2 cellular contexts compared by ENCODE assay signal in genomic region chr7:75883265-75883824, GRCh38.
TF ChIP-seq lines count a peak whose summit lies in the region.

No MANE protein-coding gene starts in this region.

TF ChIP-seq in HEK293, 187 proteins besides CTCF, POLR2A, EP300 and RAD21:
- peak; percentile 89 for TF ChIP-seq ZNF18 (tag by site-specific recombination; IDR thresholded peaks at IDR 0.05)

TF ChIP-seq in GM12878, 131 proteins besides CTCF, POLR2A, EP300 and RAD21:
- TF ChIP-seq MLLT1 (IDR thresholded peaks at IDR 0.05) (peak; percentile 69; the same call in 1 of the 2 replicates), MEF2B (IDR thresholded peaks at IDR 0.05; ENCODE audit: partially characterized antibody, poor library complexity, severe bottlenecking) (peak; percentile 18)
